24 cellular contexts compared by ENCODE assay signal in the genomic region with DNA sequence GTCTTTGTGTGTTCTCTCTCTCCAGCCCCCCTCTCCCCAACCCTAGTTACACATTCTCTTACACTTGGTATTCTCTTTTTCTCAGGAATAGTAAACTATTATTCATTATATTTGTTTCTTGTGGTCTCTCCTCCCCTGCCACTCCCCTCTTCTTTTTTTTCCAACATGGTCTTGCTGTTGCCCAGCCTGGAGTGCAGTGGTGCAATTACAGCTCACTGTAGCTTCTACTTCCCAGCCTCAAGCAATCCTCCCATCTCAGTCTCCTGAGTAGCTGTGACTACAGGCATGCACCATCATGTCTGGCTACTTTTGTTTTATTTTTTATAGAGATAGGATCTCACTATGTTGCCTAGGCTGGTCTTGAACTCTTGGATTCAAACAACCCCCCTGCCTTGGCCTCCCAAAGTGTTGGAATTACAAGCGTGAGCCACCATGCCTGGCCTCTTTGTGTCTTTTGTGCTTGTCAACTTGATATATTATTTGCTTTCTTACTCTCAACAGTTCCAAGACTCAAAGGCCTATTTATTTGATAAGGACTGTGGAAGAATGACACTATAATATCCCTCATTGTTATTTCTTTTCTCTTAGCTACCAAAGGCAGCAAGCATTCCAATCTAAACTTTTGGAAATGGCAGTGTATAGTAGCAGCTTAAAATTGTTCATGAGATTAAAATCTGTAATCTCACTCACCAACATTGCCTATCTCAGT.
DNase-seq lines count a peak whose midpoint lies in the region; ATAC-seq and TF ChIP-seq lines count a peak whose summit lies in the region.
"Had no signal": no experiment of that assay in that cellular context is flagged by ENCODE, and none has a peak within 500 bp of the region (broad histone marks: within the 10 kb centered on the region; RNA-seq: fewer than 3 reads in every experiment).

No MANE protein-coding gene starts in this region.

- H3K9me3 Mint-ChIP-seq in activated T-cell treated with anti-CD3 and anti-CD28 coated beads, Interleukin-2, amount 50 U/mL, for 24 hours: no peaks in the 10 kb centered on the region
- no peaks in the 10 kb centered on the region for H3K9me3 Mint-ChIP-seq in effector memory CD8-positive, alpha-beta T cell
- no peaks in the 10 kb centered on the region for H3K9me3 Mint-ChIP-seq in osteocyte (ENCODE audit: unreplicated experiment)
- no peaks in the 10 kb centered on the region for H3K9me3 Mint-ChIP-seq in activated naive CD8-positive, alpha-beta T cell treated with anti-CD3 and anti-CD28 coated beads, Interleukin-2, amount 50 U/mL, for 24 hours
- H3K9me3 Mint-ChIP-seq: activated CD8-positive, alpha-beta T cell treated with anti-CD3 and anti-CD28 coated beads for 36 hours; activated naive CD8-positive, alpha-beta T cell treated with anti-CD3 and anti-CD28 coated beads, Interleukin-2, amount 10 ng/mL, durations not matched to agents 7 days and 5 days; neural progenitor cell had no signal

- H3K27ac Mint-ChIP-seq in activated T-cell treated with anti-CD3 and anti-CD28 coated beads, Interleukin-2, amount 50 U/mL, for 24 hours: peak overlapping the region; percentile 76
- peak overlapping the region; percentile 88 to 89 for H3K27ac Mint-ChIP-seq in effector memory CD8-positive, alpha-beta T cell
- H3K27ac Mint-ChIP-seq in osteocyte (ENCODE audit: unreplicated experiment): peak overlapping the region; percentile 55
- H3K27ac Mint-ChIP-seq in activated naive CD8-positive, alpha-beta T cell treated with anti-CD3 and anti-CD28 coated beads, Interleukin-2, amount 50 U/mL, for 24 hours: no peak overlapping the region
- H3K27ac Mint-ChIP-seq: activated CD8-positive, alpha-beta T cell treated with anti-CD3 and anti-CD28 coated beads for 36 hours; activated naive CD8-positive, alpha-beta T cell treated with anti-CD3 and anti-CD28 coated beads, Interleukin-2, amount 10 ng/mL, durations not matched to agents 7 days and 5 days; neural progenitor cell had no signal

- DNase-seq in activated T-cell treated with anti-CD3 and anti-CD28 coated beads, Interleukin-2, amount 50 U/mL, for 24 hours: no peak
- DNase-seq in activated T-cell treated with anti-CD3 and anti-CD28 coated beads, Interleukin-2, amount 50 U/mL, for 1 hour: no peak
- DNase-seq in SK-MEL-5 (ENCODE audit: low read depth, low spot score) (peak; percentile 11), osteocyte (ENCODE audit: extremely low spot score, unreplicated experiment) (no peak), NOMO-1 (lab: John Stamatoyannopoulos, UW; ENCODE audit: unreplicated experiment in 2 of 2) (no peak), kidney glomerular epithelial cell (lab: John Stamatoyannopoulos, UW) (no peak)
- DNase-seq in effector memory CD8-positive, alpha-beta T cell: no peak
- no peak for DNase-seq in activated naive CD8-positive, alpha-beta T cell treated with anti-CD3 and anti-CD28 coated beads, Interleukin-2, amount 50 U/mL, for 24 hours
- DNase-seq: activated CD8-positive, alpha-beta T cell treated with anti-CD3 and anti-CD28 coated beads for 36 hours; activated gamma-delta T cell; activated naive CD8-positive, alpha-beta T cell treated with anti-CD3 and anti-CD28 coated beads, Interleukin-2, amount 10 ng/mL, durations not matched to agents 7 days and 5 days; DMS53; foreskin fibroblast; H7; left cardiac atrium; NCI-H1105 treated with DMSO at 0.1 percent for 48 hours; NCI-H1930; NCI-H2227 treated with DMSO at 0.1 percent for 48 hours; NCI-H526 treated with DMSO at 0.1 percent for 48 hours; SHP77 treated with DMSO at 0.1 percent for 48 hours; stomach; tibial artery had no signal

- no peak for TF ChIP-seq CTCF in osteocyte (IDR thresholded peaks at IDR 0.05)

- H3K36me3 Mint-ChIP-seq in activated T-cell treated with anti-CD3 and anti-CD28 coated beads, Interleukin-2, amount 50 U/mL, for 24 hours (ENCODE audit: low read depth): peaks cover 59% of the 10 kb centered on the region
- peaks cover 14% of the 10 kb centered on the region for H3K36me3 Mint-ChIP-seq in effector memory CD8-positive, alpha-beta T cell (ENCODE audit: insufficient read depth)
- H3K36me3 Mint-ChIP-seq in osteocyte (ENCODE audit: unreplicated experiment): peaks cover 11% of the 10 kb centered on the region
- H3K36me3 Mint-ChIP-seq in activated naive CD8-positive, alpha-beta T cell treated with anti-CD3 and anti-CD28 coated beads, Interleukin-2, amount 50 U/mL, for 24 hours (ENCODE audit: low read depth): peaks cover 8% of the 10 kb centered on the region

- peaks cover 40% of the 10 kb centered on the region for H3K4me1 Mint-ChIP-seq in activated T-cell treated with anti-CD3 and anti-CD28 coated beads, Interleukin-2, amount 50 U/mL, for 24 hours (ENCODE audit: low read depth)
- H3K4me1 Mint-ChIP-seq in effector memory CD8-positive, alpha-beta T cell (ENCODE audit: low read depth in 2 of 2): peaks cover 14 to 37% of the 10 kb centered on the region in 2 donors
- peaks cover 23% of the 10 kb centered on the region for H3K4me1 Mint-ChIP-seq in osteocyte (ENCODE audit: unreplicated experiment)
- peaks cover 3% of the 10 kb centered on the region for H3K4me1 Mint-ChIP-seq in activated naive CD8-positive, alpha-beta T cell treated with anti-CD3 and anti-CD28 coated beads, Interleukin-2, amount 50 U/mL, for 24 hours
- H3K4me1 Mint-ChIP-seq: neural progenitor cell had no signal

- in situ Hi-C loops in SK-MEL-5 (cut with HindIII; ENCODE audit: low pct_unique_long_range_greater_than_20kb, low sequenced_read_pairs): no loop called here

- no peak for ATAC-seq in effector memory CD8-positive, alpha-beta T cell (replicated peaks)
- no peak for ATAC-seq in activated naive CD8-positive, alpha-beta T cell treated with anti-CD3 and anti-CD28 coated beads, Interleukin-2, amount 50 U/mL, for 24 hours
- ATAC-seq: activated CD8-positive, alpha-beta T cell treated with anti-CD3 and anti-CD28 coated beads for 36 hours; left cardiac atrium; Panc1 had no signal

- no peak overlapping the region for H3K4me3 Mint-ChIP-seq in activated T-cell treated with anti-CD3 and anti-CD28 coated beads, Interleukin-2, amount 50 U/mL, for 24 hours
- H3K4me3 Mint-ChIP-seq in effector memory CD8-positive, alpha-beta T cell: no peak overlapping the region
- H3K4me3 Mint-ChIP-seq in osteocyte (ENCODE audit: unreplicated experiment): no peak overlapping the region
- H3K4me3 Mint-ChIP-seq in activated naive CD8-positive, alpha-beta T cell treated with anti-CD3 and anti-CD28 coated beads, Interleukin-2, amount 50 U/mL, for 24 hours: no peak overlapping the region
- H3K4me3 Mint-ChIP-seq: activated CD8-positive, alpha-beta T cell treated with anti-CD3 and anti-CD28 coated beads for 36 hours; activated naive CD8-positive, alpha-beta T cell treated with anti-CD3 and anti-CD28 coated beads, Interleukin-2, amount 10 ng/mL, durations not matched to agents 7 days and 5 days; neural progenitor cell had no signal

- H3K27me3 Mint-ChIP-seq in activated T-cell treated with anti-CD3 and anti-CD28 coated beads, Interleukin-2, amount 50 U/mL, for 24 hours: no peaks in the 10 kb centered on the region
- H3K27me3 Mint-ChIP-seq in effector memory CD8-positive, alpha-beta T cell: no peaks in the 10 kb centered on the region
- no peaks in the 10 kb centered on the region for H3K27me3 Mint-ChIP-seq in osteocyte (ENCODE audit: unreplicated experiment)
- no peaks in the 10 kb centered on the region for H3K27me3 Mint-ChIP-seq in activated naive CD8-positive, alpha-beta T cell treated with anti-CD3 and anti-CD28 coated beads, Interleukin-2, amount 50 U/mL, for 24 hours
- H3K27me3 Mint-ChIP-seq: activated CD8-positive, alpha-beta T cell treated with anti-CD3 and anti-CD28 coated beads for 36 hours; activated naive CD8-positive, alpha-beta T cell treated with anti-CD3 and anti-CD28 coated beads, Interleukin-2, amount 10 ng/mL, durations not matched to agents 7 days and 5 days had no signal
